Comparison of ENCODE assay signal across 16 cellular contexts in genomic region chr2:204888222-204888621, GRCh38.
A peak's percentile ranks its signal among the peaks of the same experiment; 100 is the strongest.
DNase-seq lines count a peak whose midpoint lies in the region; ATAC-seq and TF ChIP-seq lines count a peak whose summit lies in the region.
"Had no signal": no experiment of that assay in that cellular context is flagged by ENCODE, and none has a peak within 500 bp of the region (broad histone marks: within the 10 kb centered on the region; RNA-seq: fewer than 3 reads in every experiment).

No MANE protein-coding gene starts in this region.

- intact Hi-C loops in naive thymus-derived CD4-positive, alpha-beta T cell (cut with micrococcal nuclease) = no loop called here
- intact Hi-C loops in natural killer cell (cut with micrococcal nuclease) = no loop called here
- intact Hi-C loops in posterior vena cava (cut with DNase I) = no loop called here

- POLR2A ChIA-PET in HEK293 (lab: Yijun Ruan, JAX) = no interaction called here
- POLR2A ChIA-PET in naive thymus-derived CD4-positive, alpha-beta T cell (lab: Charles Lee) = interaction anchor here (0.7 to 1.3 kb wide), 3 partner anchors 9 to 310 kb away, joined by 3 to 9 read pairs (median 3); no protein-coding TSS in a partner anchor

- H3K27ac Mint-ChIP-seq in naive thymus-derived CD4-positive, alpha-beta T cell = peak overlapping the region in 6 of 9 donors; percentile 2 to 53 (median 21)
- H3K27ac Mint-ChIP-seq in natural killer cell = no peak overlapping the region

- DNase-seq in AG10803 (ENCODE audit: low read depth) (peak; percentile 20), amniotic epithelial cell (ENCODE audit: low read depth) (peak; percentile 10), GM03348 (ENCODE audit: low spot score) (no peak), natural killer cell (no peak), posterior vena cava (ENCODE audit: low spot score) (no peak)
- no peak for DNase-seq in naive thymus-derived CD4-positive, alpha-beta T cell
- DNase-seq: COR-L47, GOT3, KBM-7, NCI-H1436, NCI-H2029, NCI-H510A treated with DMSO at 0.1 percent for 48 hours had no signal

- H3K27me3 ChIP-seq in naive thymus-derived CD4-positive, alpha-beta T cell (ENCODE audit: control insufficient read depth in 2 of 2, insufficient read depth in 2 of 2, low read length in 2 of 2) = no peaks in the 10 kb centered on the region
- H3K27me3 ChIP-seq: SJSA1 had no signal

- H3K4me3 Mint-ChIP-seq in naive thymus-derived CD4-positive, alpha-beta T cell = no peak overlapping the region
- no peak overlapping the region for H3K4me3 Mint-ChIP-seq in natural killer cell

- no peaks in the 10 kb centered on the region for H3K9me3 ChIP-seq in HEK293 (ENCODE audit: control insufficient read depth, insufficient read depth, low read depth, low read length)
- H3K9me3 ChIP-seq in naive thymus-derived CD4-positive, alpha-beta T cell (ENCODE audit: control insufficient read depth in 2 of 3, low read length in 3 of 3) = no peaks in the 10 kb centered on the region
- H3K9me3 ChIP-seq: SJSA1 had no signal

- peaks cover 0 to 14% (median 0%) of the 10 kb centered on the region in 11 donors for H3K9me3 Mint-ChIP-seq in naive thymus-derived CD4-positive, alpha-beta T cell
- H3K9me3 Mint-ChIP-seq in natural killer cell = no peaks in the 10 kb centered on the region

- no peak for TF ChIP-seq CTCF in AG10803 (conservative IDR thresholded peaks at IDR 0.05; ENCODE audit: low read length)
- TF ChIP-seq CTCF in HEK293 (tag by site-specific recombination; IDR thresholded peaks at IDR 0.05) = no peak
- TF ChIP-seq CTCF in natural killer cell (IDR thresholded peaks at IDR 0.05) = no peak

- H3K27ac ChIP-seq in HEK293 (ENCODE audit: extremely low read depth, low read depth, low read length) = no peak overlapping the region
- H3K27ac ChIP-seq in naive thymus-derived CD4-positive, alpha-beta T cell (ENCODE audit: low read depth, low read length) = no peak overlapping the region
- H3K27ac ChIP-seq: C4-2B, SJSA1 had no signal

- H3K27me3 Mint-ChIP-seq in naive thymus-derived CD4-positive, alpha-beta T cell = no peaks in the 10 kb centered on the region
- no peaks in the 10 kb centered on the region for H3K27me3 Mint-ChIP-seq in natural killer cell (ENCODE audit: low read depth in 2 of 2)

- peaks cover 2 to 14% (median 8%) of the 10 kb centered on the region in 7 donors for H3K4me1 Mint-ChIP-seq in naive thymus-derived CD4-positive, alpha-beta T cell
- H3K4me1 Mint-ChIP-seq in natural killer cell = no peaks in the 10 kb centered on the region

- 0 out of 2 replicates have a peak, but pooled peaks cover 3% of the 10 kb centered on the region for H3K4me1 ChIP-seq in HEK293 (ENCODE audit: control insufficient read depth, insufficient read depth, low read length)
- H3K4me1 ChIP-seq in naive thymus-derived CD4-positive, alpha-beta T cell (ENCODE audit: control insufficient read depth in 2 of 2, insufficient read depth in 2 of 2, low read length in 2 of 2) = peaks cover 0 to 13% of the 10 kb centered on the region in 2 donors

- CTCF ChIA-PET in HEK293 (lab: Yijun Ruan, JAX) = no interaction called here
- CTCF ChIA-PET in naive thymus-derived CD4-positive, alpha-beta T cell (lab: Charles Lee) = interaction anchor here (1.4 kb wide), 1 partner anchor 242 kb away, joined by 4 read pairs; no protein-coding TSS in a partner anchor

- peaks cover 0 to 28% (median 0%) of the 10 kb centered on the region in 5 donors for H3K36me3 Mint-ChIP-seq in naive thymus-derived CD4-positive, alpha-beta T cell
- H3K36me3 Mint-ChIP-seq in natural killer cell = no peaks in the 10 kb centered on the region

- H3K4me3 ChIP-seq in AG10803 (ENCODE audit: low read length) (no peak overlapping the region), HEK293 (ENCODE audit: low read depth, low read length) (no peak overlapping the region)
- no peak overlapping the region for H3K4me3 ChIP-seq in naive thymus-derived CD4-positive, alpha-beta T cell (ENCODE audit: low read length)
- H3K4me3 ChIP-seq: GM12878, SJSA1 had no signal

- ATAC-seq in naive thymus-derived CD4-positive, alpha-beta T cell = no peak
- ATAC-seq in natural killer cell = no peak
- ATAC-seq: GM12878 had no signal

- H3K36me3 ChIP-seq in HEK293 (ENCODE audit: control insufficient read depth in 2 of 2, insufficient read depth in 1 of 2, low read length in 2 of 2) = no peaks in the 10 kb centered on the region
- no peaks in the 10 kb centered on the region for H3K36me3 ChIP-seq in naive thymus-derived CD4-positive, alpha-beta T cell (ENCODE audit: control insufficient read depth in 2 of 3, insufficient read depth in 3 of 3, low read length in 3 of 3)
- H3K36me3 ChIP-seq: SJSA1 had no signal

TF ChIP-seq in HEK293, 187 proteins besides CTCF, POLR2A, EP300 and RAD21:
- TF ChIP-seq WT1 (tag by site-specific recombination; IDR thresholded peaks at IDR 0.05) (0 out of 2 replicates have a peak, but pooled peaks have one; percentile 23), KLF8 (tag by site-specific recombination; IDR thresholded peaks at IDR 0.05) (peak; percentile 59; the same call in 1 of the 2 replicates), ZNF777 (tag by site-specific recombination; IDR thresholded peaks at IDR 0.05; ENCODE audit: borderline replicate concordance) (no peak), EGR2 (tag by site-specific recombination; IDR thresholded peaks at IDR 0.05; ENCODE audit: low read depth) (no peak), ZNF529 (tag by site-specific recombination; IDR thresholded peaks at IDR 0.05; ENCODE audit: insufficient replicate concordance) (no peak), ZNF335 (tag by site-specific recombination; conservative IDR thresholded peaks at IDR 0.05) (no peak), ZNF548 (tag by site-specific recombination; IDR thresholded peaks at IDR 0.05) (no peak), ZNF366 (tag by site-specific recombination; conservative IDR thresholded peaks at IDR 0.05) (peak; percentile 55), ZNF133 (tag by site-specific recombination; IDR thresholded peaks at IDR 0.05) (no peak), BCL6B (tag by site-specific recombination; IDR thresholded peaks at IDR 0.05) (no peak), PRDM1 (tag by site-specific recombination; IDR thresholded peaks at IDR 0.05) (peak; percentile 61), ZXDB (tag by site-specific recombination; IDR thresholded peaks at IDR 0.05) (0 out of 2 replicates have a peak, but pooled peaks have one; percentile 17), SP7 (tag by site-specific recombination; IDR thresholded peaks at IDR 0.05) (peak; percentile 62; the same call in 1 of the 2 replicates)

Comparison
In these comparisons a context has a peak if more than half of its experiments do, and no peak if none do; other contexts are left out.
1. DNase-seq: peak in AG10803 (single experiment) and amniotic epithelial cell (single experiment); none in naive thymus-derived CD4-positive, alpha-beta T cell (0 of 9), GM03348 (single experiment), natural killer cell (single experiment) and posterior vena cava (single experiment).
2. H3K27ac Mint-ChIP-seq: peak in naive thymus-derived CD4-positive, alpha-beta T cell (6 of 9); none in natural killer cell (0 of 2).